1 cellular context compared by ENCODE assay signal in genomic region chr15:90266485-90266884, GRCh38.
TF ChIP-seq lines count a peak whose summit lies in the region.

No MANE protein-coding gene starts in this region.

TF ChIP-seq in SK-N-SH, 30 proteins besides CTCF, POLR2A, EP300 and RAD21:
- TF ChIP-seq, protein P1, sequence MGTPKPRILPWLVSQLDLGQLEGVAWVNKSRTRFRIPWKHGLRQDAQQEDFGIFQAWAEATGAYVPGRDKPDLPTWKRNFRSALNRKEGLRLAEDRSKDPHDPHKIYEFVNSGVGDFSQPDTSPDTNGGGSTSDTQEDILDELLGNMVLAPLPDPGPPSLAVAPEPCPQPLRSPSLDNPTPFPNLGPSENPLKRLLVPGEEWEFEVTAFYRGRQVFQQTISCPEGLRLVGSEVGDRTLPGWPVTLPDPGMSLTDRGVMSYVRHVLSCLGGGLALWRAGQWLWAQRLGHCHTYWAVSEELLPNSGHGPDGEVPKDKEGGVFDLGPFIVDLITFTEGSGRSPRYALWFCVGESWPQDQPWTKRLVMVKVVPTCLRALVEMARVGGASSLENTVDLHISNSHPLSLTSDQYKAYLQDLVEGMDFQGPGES (IDR thresholded peaks at IDR 0.05; ENCODE audit: low read depth, low read length) = no peak
- TF ChIP-seq POLR2AphosphoS5 (IDR thresholded peaks at IDR 0.05; ENCODE audit: low read depth, low read length) = no peak
- TF ChIP-seq RXRA (IDR thresholded peaks at IDR 0.05; ENCODE audit: borderline replicate concordance, low read depth) = no peak
- TF ChIP-seq TEAD4 (IDR thresholded peaks at IDR 0.05; ENCODE audit: borderline replicate concordance, insufficient read depth) = no peak
- no peak for TF ChIP-seq PBX3 (IDR thresholded peaks at IDR 0.05)
- TF ChIP-seq GATA2 (CRISPR knock-in tag; IDR thresholded peaks at IDR 0.05) = no peak
- TF ChIP-seq CHD2 (IDR thresholded peaks at IDR 0.05; ENCODE audit: low read length, partially characterized antibody) = no peak
- no peak for TF ChIP-seq REST (IDR thresholded peaks at IDR 0.05; ENCODE audit: low read depth, low read length)
- no peak for TF ChIP-seq GABPA (IDR thresholded peaks at IDR 0.05; ENCODE audit: low read depth)
- no peak for TF ChIP-seq MEF2A (IDR thresholded peaks at IDR 0.05; ENCODE audit: borderline replicate concordance, low read depth)
- TF ChIP-seq TCF12 (IDR thresholded peaks at IDR 0.05) = no peak
- TF ChIP-seq, protein P2, sequence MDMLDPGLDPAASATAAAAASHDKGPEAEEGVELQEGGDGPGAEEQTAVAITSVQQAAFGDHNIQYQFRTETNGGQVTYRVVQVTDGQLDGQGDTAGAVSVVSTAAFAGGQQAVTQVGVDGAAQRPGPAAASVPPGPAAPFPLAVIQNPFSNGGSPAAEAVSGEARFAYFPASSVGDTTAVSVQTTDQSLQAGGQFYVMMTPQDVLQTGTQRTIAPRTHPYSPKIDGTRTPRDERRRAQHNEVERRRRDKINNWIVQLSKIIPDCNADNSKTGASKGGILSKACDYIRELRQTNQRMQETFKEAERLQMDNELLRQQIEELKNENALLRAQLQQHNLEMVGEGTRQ (IDR thresholded peaks at IDR 0.05; ENCODE audit: borderline replicate concordance, low read depth, low read length) = no peak
- no peak for TF ChIP-seq NRF1 (IDR thresholded peaks at IDR 0.05; ENCODE audit: low read depth, low read length)
